In the genomic region with DNA sequence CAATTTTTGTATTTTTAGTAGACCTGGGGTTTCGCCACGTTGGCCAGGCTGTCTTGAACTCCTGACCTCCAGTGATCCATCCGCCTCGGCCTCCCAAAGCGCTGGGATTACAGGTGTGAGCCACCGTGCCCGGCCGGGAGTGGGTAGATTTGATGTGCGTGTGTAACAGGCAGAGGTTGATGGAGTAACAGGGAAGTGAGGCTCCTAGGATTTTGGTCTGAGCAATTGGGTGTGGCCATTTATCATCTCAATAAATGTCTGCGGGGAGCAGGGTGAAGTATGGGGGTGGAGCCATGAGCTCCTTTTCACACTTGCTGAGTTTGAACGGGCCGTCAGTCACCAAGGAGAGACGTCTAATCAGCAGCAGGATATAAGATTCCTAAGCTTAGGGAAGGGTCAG, we compare ENCODE assay signal across 9 cellular contexts. TPM values are rescaled to one million over a fixed set of nuclear protein-coding genes. Genes with fewer than 3 reads are reported as not detected.
DNase-seq lines count a peak whose midpoint lies in the region; ATAC-seq and TF ChIP-seq lines count a peak whose summit lies in the region.
"Had no signal": no experiment of that assay in that cellular context is flagged by ENCODE, and none has a peak within 500 bp of the region (broad histone marks: within the 10 kb centered on the region; RNA-seq: fewer than 3 reads in every experiment).

No MANE protein-coding gene starts in this region.

- H3K4me3 Mint-ChIP-seq in neural progenitor cell = peak overlapping the region; percentile 92

- POLR2A ChIA-PET in OCI-LY7 (lab: Charles Lee) = interaction anchor here (1.5 kb wide), 1 partner anchor 41 kb away, joined by 5 read pairs; a partner anchor contains a TSS

- in situ Hi-C loops in GM23248 (cut with MboI) = no loop called here

- H3K9me3 Mint-ChIP-seq in neural progenitor cell = no peaks in the 10 kb centered on the region

- H2AFZ ChIP-seq in GM23248 (no peak overlapping the region), OCI-LY7 (ENCODE audit: low read length) (no peak overlapping the region), neural progenitor cell (replicated peaks) (no peak overlapping the region)

- ATAC-seq in GM18868 (IDR thresholded peaks at IDR 0.05; ENCODE audit: unreplicated experiment) = no peak

- peak overlapping the region; percentile 87 for H3K4me2 ChIP-seq in GM23248 (ENCODE audit: unreplicated experiment)
- H3K4me2 ChIP-seq in OCI-LY7 (ENCODE audit: low read length) = peak overlapping the region; percentile 91
- peak overlapping the region; percentile 99 for H3K4me2 ChIP-seq in neural progenitor cell

- H3K9me2 ChIP-seq in GM23248 (ENCODE audit: insufficient read depth) = no peaks in the 10 kb centered on the region
- no peaks in the 10 kb centered on the region for H3K9me2 ChIP-seq in OCI-LY7 (ENCODE audit: insufficient read depth, low read length)

- H3K36me3 Mint-ChIP-seq in neural progenitor cell = no peaks in the 10 kb centered on the region

- TF ChIP-seq CTCF in OCI-LY7 (conservative IDR thresholded peaks at IDR 0.05; ENCODE audit: low read length) (no peak), neural progenitor cell (IDR thresholded peaks at IDR 0.05) (no peak)

- H3K27ac ChIP-seq in GM23248 (no peak overlapping the region), OCI-LY7 (ENCODE audit: low read depth, low read length, poor library complexity, severe bottlenecking) (peak overlapping the region; percentile 65), duodenal mucosa (ENCODE audit: low read depth, low read length) (peak overlapping the region; percentile 55), neural progenitor cell (no peak overlapping the region)

- H3K9me3 ChIP-seq in GM23248 (ENCODE audit: low read depth) = no peaks in the 10 kb centered on the region
- H3K9me3 ChIP-seq in OCI-LY7 (ENCODE audit: low read length) = no peaks in the 10 kb centered on the region
- H3K9me3 ChIP-seq in duodenal mucosa (ENCODE audit: control insufficient read depth in 1 of 2, low read length in 2 of 2) = no peaks in the 10 kb centered on the region
- H3K9me3 ChIP-seq in neural progenitor cell (ENCODE audit: low read depth) = no peaks in the 10 kb centered on the region

- H3K27ac Mint-ChIP-seq in neural progenitor cell = peak overlapping the region; percentile 95

- H3K4me1 ChIP-seq in GM23248 (ENCODE audit: insufficient read depth) = peaks cover 8% of the 10 kb centered on the region
- H3K4me1 ChIP-seq in OCI-LY7 (ENCODE audit: insufficient read depth, low read length, poor library complexity, severe bottlenecking) = peaks cover 50% of the 10 kb centered on the region
- peaks cover 21 to 26% of the 10 kb centered on the region in 2 donors for H3K4me1 ChIP-seq in duodenal mucosa (ENCODE audit: control insufficient read depth in 1 of 2, insufficient read depth in 2 of 2, low read length in 2 of 2)
- H3K4me1 ChIP-seq in neural progenitor cell = peaks cover 8% of the 10 kb centered on the region

- no peaks in the 10 kb centered on the region for H4K20me1 ChIP-seq in GM23248 (ENCODE audit: insufficient read depth)
- H4K20me1 ChIP-seq in OCI-LY7 (ENCODE audit: insufficient read depth, low read length) = 0 out of 2 replicates have a peak, but pooled peaks cover 5% of the 10 kb centered on the region
- H4K20me1 ChIP-seq in neural progenitor cell (ENCODE audit: low read depth) = peaks cover 18% of the 10 kb centered on the region

- H3K4me3 ChIP-seq in GM23248 = peak overlapping the region; percentile 87; the same call in 1 of the 2 replicates
- peak overlapping the region; percentile 88 for H3K4me3 ChIP-seq in OCI-LY7 (ENCODE audit: low read depth, low read length, poor library complexity, severe bottlenecking)
- H3K4me3 ChIP-seq in duodenal mucosa (ENCODE audit: low read depth in 1 of 2, low read length in 2 of 2) = peak overlapping the region; percentile 5 to 91
- H3K4me3 ChIP-seq in neural progenitor cell = peak overlapping the region; percentile 95

- peaks cover 36% of the 10 kb centered on the region for H3K79me2 ChIP-seq in GM23248 (ENCODE audit: insufficient read depth)
- H3K79me2 ChIP-seq in OCI-LY7 (ENCODE audit: insufficient read depth, low read depth, low read length) = peaks cover 42% of the 10 kb centered on the region
- peaks cover 38% of the 10 kb centered on the region for H3K79me2 ChIP-seq in neural progenitor cell (ENCODE audit: low read depth)

- H3K9ac ChIP-seq in GM23248 = peak overlapping the region; percentile 83; the same call in 1 of the 2 replicates
- peak overlapping the region in 1 of 2 donors; percentile 72 for H3K9ac ChIP-seq in duodenal mucosa (ENCODE audit: low read depth in 1 of 2, low read length in 2 of 2)
- H3K9ac ChIP-seq in neural progenitor cell = no peak overlapping the region

- H3K27me3 ChIP-seq in GM23248 (replicated peaks; ENCODE audit: insufficient read depth) = no peaks in the 10 kb centered on the region
- H3K27me3 ChIP-seq in duodenal mucosa (ENCODE audit: control insufficient read depth in 1 of 2, insufficient read depth in 2 of 2, low read length in 2 of 2) = no peaks in the 10 kb centered on the region
- H3K27me3 ChIP-seq in neural progenitor cell = no peaks in the 10 kb centered on the region

- H3K36me3 ChIP-seq in GM23248 (ENCODE audit: low read depth) (peaks cover 4% of the 10 kb centered on the region; the same call in 1 of the 2 replicates), OCI-LY7 (ENCODE audit: insufficient read depth, low read length) (peaks cover 28% of the 10 kb centered on the region), duodenal mucosa (ENCODE audit: control insufficient read depth in 1 of 2, insufficient read depth in 2 of 2, low read length in 2 of 2) (peaks cover 6 to 12% of the 10 kb centered on the region in 2 donors), neural progenitor cell (no peaks in the 10 kb centered on the region)

- no TSS peak for BruUV-seq in OCI-LY7 (replicated peaks; lab: Mats Ljungman, UMichigan)

- 64 to 69% methylated on average over 13 of the region's 13 CpGs for WGBS in GM23248 (ENCODE audit: low coverage in 1 of 2, low lambda C conversion rate in 2 of 2, missing lambda C conversion rate in 2 of 2), 2 experiments

- H3F3A ChIP-seq in GM23248 (ENCODE audit: insufficient read depth) (0 out of 2 replicates have a peak, but pooled peaks cover 8% of the 10 kb centered on the region), neural progenitor cell (ENCODE audit: low read depth) (peaks cover 20% of the 10 kb centered on the region)

- intact Hi-C loops in OCI-LY7 (cut with micrococcal nuclease; ENCODE audit: unreplicated experiment) = loop anchor here (2.0 to 5.0 kb wide), 2 partner anchors 40 to 72 kb away; a partner anchor contains a TSS

- H3K27me3 Mint-ChIP-seq in neural progenitor cell (ENCODE audit: insufficient read depth, low read depth) = peaks cover 6% of the 10 kb centered on the region

- peak; percentile 35 for DNase-seq in GM23248
- no peak for DNase-seq in OCI-LY7 (ENCODE audit: low spot score)
- no peak for DNase-seq in neural progenitor cell (ENCODE audit: low spot score)
- no peak for DNase-seq in GM19238 (ENCODE audit: insufficient read length, low spot score)
- DNase-seq in COLO668 (lab: John Stamatoyannopoulos, UW; ENCODE audit: unreplicated experiment) = no peak
- DNase-seq: amniotic stem cell, SHP77 treated with DMSO at 0.1 percent for 48 hours had no signal

- peaks cover 32% of the 10 kb centered on the region for H3K4me1 Mint-ChIP-seq in neural progenitor cell

- CTCF ChIA-PET in OCI-LY7 (lab: Charles Lee; ENCODE audit: unreplicated experiment) = no interaction called here

RNA-seq across cellular contexts. Expression of a gene that starts 1.2 kb away (rescaled TPM):
- 17.3 and 26.9 TPM in 2 replicates for total RNA-seq in GM23248 (2014; rRNA removed; shearing (Covaris generic))
- polyA plus RNA-seq in GM23248 (2016; fragmentation: Nextera tagmentation; extraction: Ambion mirVana) = 17.5 and 22.1 TPM in 2 replicates
- 33.6 and 35.7 TPM in 2 replicates for total RNA-seq in OCI-LY7 (2014; rRNA removed; shearing (Covaris generic))
- 40.6 and 45.5 TPM in 2 replicates for total RNA-seq in OCI-LY7 (2022)
- total RNA-seq in neural progenitor cell (ENCODE audit: low replicate concordance) = 17.9 and 24.9 TPM in 2 replicates

RNA-seq across cellular contexts. Expression of a gene that starts 3.2 kb away (rescaled TPM):
- 2.1 and 2.2 TPM in 2 replicates for total RNA-seq in GM23248 (2014; rRNA removed; shearing (Covaris generic))
- 0.86 and 1.4 TPM in 2 replicates for polyA plus RNA-seq in GM23248 (2016; fragmentation: Nextera tagmentation; extraction: Ambion mirVana)
- 6.2 and 6.6 TPM in 2 replicates for total RNA-seq in OCI-LY7 (2014; rRNA removed; shearing (Covaris generic))
- total RNA-seq in OCI-LY7 (2022) = 18.1 and 18.5 TPM in 2 replicates
- 2.4 and 6.1 TPM in 2 replicates for total RNA-seq in neural progenitor cell (ENCODE audit: low replicate concordance)

RNA-seq across cellular contexts. Expression of a gene that starts 40.8 kb away (rescaled TPM):
- 7.0 and 8.5 TPM in 2 replicates for total RNA-seq in GM23248 (2014; rRNA removed; shearing (Covaris generic))
- 4.7 and 5.1 TPM in 2 replicates for polyA plus RNA-seq in GM23248 (2016; fragmentation: Nextera tagmentation; extraction: Ambion mirVana)
- total RNA-seq in OCI-LY7 (2014; rRNA removed; shearing (Covaris generic)) = 14.9 and 17.2 TPM in 2 replicates
- 16.7 and 19.2 TPM in 2 replicates for total RNA-seq in OCI-LY7 (2022)
- 15.7 and 29.3 TPM in 2 replicates for total RNA-seq in neural progenitor cell (ENCODE audit: low replicate concordance)

RNA-seq across cellular contexts. Expression of a gene that starts 42.8 kb away (rescaled TPM):
- 0.32 and 3.4 TPM in 2 replicates for total RNA-seq in GM23248 (2014; rRNA removed; shearing (Covaris generic))
- 0.38 and 1.5 TPM in 2 replicates for polyA plus RNA-seq in GM23248 (2016; fragmentation: Nextera tagmentation; extraction: Ambion mirVana)
- 0.05 and 1.7 TPM in 2 replicates for total RNA-seq in OCI-LY7 (2014; rRNA removed; shearing (Covaris generic))
- total RNA-seq in OCI-LY7 (2022) = 0.81 and 1.4 TPM in 2 replicates
- total RNA-seq in neural progenitor cell (ENCODE audit: low replicate concordance) = 0.58 and 0.65 TPM in 2 replicates

RNA-seq across cellular contexts. Expression of a gene that starts 43.1 kb away (rescaled TPM):
- total RNA-seq in GM23248 (2014; rRNA removed; shearing (Covaris generic)) = 638 and 670 TPM in 2 replicates
- polyA plus RNA-seq in GM23248 (2016; fragmentation: Nextera tagmentation; extraction: Ambion mirVana) = 406 and 420 TPM in 2 replicates
- total RNA-seq in OCI-LY7 (2014; rRNA removed; shearing (Covaris generic)) = 75.5 and 76.0 TPM in 2 replicates
- 87.5 and 92.3 TPM in 2 replicates for total RNA-seq in OCI-LY7 (2022)
- total RNA-seq in neural progenitor cell (ENCODE audit: low replicate concordance) = 102 and 155 TPM in 2 replicates

Comparison
In these comparisons a context has a peak if more than half of its experiments do, and no peak if none do; other contexts are left out.
1. H3K27ac ChIP-seq: peak in OCI-LY7 (single experiment) and duodenal mucosa (single experiment); none in GM23248 (single experiment) and neural progenitor cell (single experiment).
2. Peak in every context shown above with its lines, with median percentiles within 50 percentile points of each other: H3K4me2 ChIP-seq and H3K4me3 ChIP-seq.